ENCODE assay signal across 36 cellular contexts in the genomic region with DNA sequence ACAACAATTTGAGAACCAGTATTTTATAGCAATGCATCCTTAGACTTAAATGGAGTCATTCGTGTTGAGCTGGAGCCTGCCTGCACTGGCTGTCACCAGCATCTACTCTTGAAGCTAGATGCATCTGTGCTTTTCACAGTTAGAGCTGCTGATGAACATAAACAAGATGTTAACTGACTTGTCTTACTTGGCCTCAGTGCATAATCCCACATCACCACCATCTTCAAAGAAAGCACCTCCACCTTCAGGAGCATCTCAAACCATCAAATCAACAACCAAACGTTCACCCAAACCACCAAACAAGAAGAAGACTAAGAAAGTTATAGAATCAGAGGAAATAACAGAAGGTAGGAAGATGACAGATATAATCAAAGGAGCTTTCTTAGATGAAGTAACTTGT. TPM values are rescaled to one million over a fixed set of nuclear protein-coding genes. Genes with fewer than 3 reads are reported as not detected.
DNase-seq lines count a peak whose midpoint lies in the region.
"Had no signal": no experiment of that assay in that cellular context is flagged by ENCODE, and none has a peak within 500 bp of the region (broad histone marks: within the 10 kb centered on the region; RNA-seq: fewer than 3 reads in every experiment).

No MANE protein-coding gene starts in this region.

- peak overlapping the region; percentile 95 for H3K27ac Mint-ChIP-seq in activated naive CD4-positive, alpha-beta T cell treated with anti-CD3 and anti-CD28 coated beads, Interleukin-2, amount 10 ng/mL, durations not matched to agents 7 days and 5 days
- peak overlapping the region; percentile 81 for H3K27ac Mint-ChIP-seq in activated T-helper 2 cell treated with anti-CD3 and anti-CD28 coated beads, Interferon-gamma antibody, Interleukin-2, Interleukin-4, amounts not matched to agents 10 μg/mL and 5 μg/mL and 100 μg/mL, durations not matched to agents 14 hours and 24 hours and 36 hours
- H3K27ac Mint-ChIP-seq: B cell, mesothelial cell of epicardium, progenitor cell of endocrine pancreas had no signal

- no peaks in the 10 kb centered on the region for H3K9me3 Mint-ChIP-seq in activated naive CD4-positive, alpha-beta T cell treated with anti-CD3 and anti-CD28 coated beads, Interleukin-2, amount 10 ng/mL, durations not matched to agents 7 days and 5 days
- no peaks in the 10 kb centered on the region for H3K9me3 Mint-ChIP-seq in activated T-helper 2 cell treated with anti-CD3 and anti-CD28 coated beads, Interferon-gamma antibody, Interleukin-2, Interleukin-4, amounts not matched to agents 10 μg/mL and 5 μg/mL and 100 μg/mL, durations not matched to agents 14 hours and 24 hours and 36 hours
- H3K9me3 Mint-ChIP-seq: mesothelial cell of epicardium, naive B cell had no signal

- H3K9ac ChIP-seq in SK-N-MC (ENCODE audit: insufficient read length), result no peak overlapping the region
- H3K9ac ChIP-seq: KMS-11 had no signal

- no peak for DNase-seq in activated naive CD4-positive, alpha-beta T cell treated with anti-CD3 and anti-CD28 coated beads, Interleukin-2, amount 10 ng/mL, durations not matched to agents 7 days and 5 days
- DNase-seq in activated naive CD4-positive, alpha-beta T cell treated with Interleukin-2 at 50 U/mL for 16 hours, result no peak
- no peak for DNase-seq in SK-N-MC (ENCODE audit: low read depth, low spot score)
- DNase-seq in activated T-helper 2 cell treated with anti-CD3 and anti-CD28 coated beads, Interferon-gamma antibody, Interleukin-2, Interleukin-4, amounts not matched to agents 10 μg/mL and 5 μg/mL and 100 μg/mL, durations not matched to agents 14 hours and 24 hours and 36 hours (ENCODE audit: low spot score), result no peak
- DNase-seq in DMS153 treated with DMSO at 0.1 percent for 48 hours (lab: John Stamatoyannopoulos, UW; ENCODE audit: unreplicated experiment), result no peak
- DNase-seq in mucosa of gallbladder (ENCODE audit: low spot score), result no peak
- DNase-seq in NCI-H446 (lab: John Stamatoyannopoulos, UW), result no peak
- DNase-seq: ACHN; activated CD4-positive, alpha-beta T cell treated with anti-CD3 and anti-CD28 coated beads for 48 hours; activated CD8-positive, alpha-beta memory T cell treated with anti-CD3 and anti-CD28 coated beads, Interleukin-2, amount 50 U/mL, for 4 hours; activated gamma-delta T cell; anterior cingulate cortex; COR-L47; effector CD8-positive, alpha-beta T cell; naive B cell; NCI-H1417; NCI-H2081 treated with DMSO at 0.1 percent for 48 hours; NCI-H2227 treated with DMSO at 0.1 percent for 48 hours; NCI-H69; nucleus accumbens; PC-3; right lobe of liver; spleen; stimulated activated CD4-positive, alpha-beta T cell treated with anti-CD3 and anti-CD28 coated beads, Interleukin-2, amount 100 ng/mL, for 24 hours; stimulated activated CD8-positive, alpha-beta memory T cell treated with anti-CD3 and anti-CD28 coated beads, Interleukin-4, amount 100 ng/mL, for 48 hours; stimulated activated naive CD8-positive, alpha-beta T cell treated with anti-CD3 and anti-CD28 coated beads, Interleukin-15, amount 100 ng/mL, for 72 hours; thyroid gland; uterus had no signal

- H3K4me1 Mint-ChIP-seq in activated naive CD4-positive, alpha-beta T cell treated with anti-CD3 and anti-CD28 coated beads, Interleukin-2, amount 10 ng/mL, durations not matched to agents 7 days and 5 days, result peaks cover 74% of the 10 kb centered on the region
- H3K4me1 Mint-ChIP-seq in activated T-helper 2 cell treated with anti-CD3 and anti-CD28 coated beads, Interferon-gamma antibody, Interleukin-2, Interleukin-4, amounts not matched to agents 10 μg/mL and 5 μg/mL and 100 μg/mL, durations not matched to agents 14 hours and 24 hours and 36 hours (ENCODE audit: low read depth), result peaks cover 52% of the 10 kb centered on the region
- H3K4me1 Mint-ChIP-seq: mesothelial cell of epicardium had no signal

- no peak overlapping the region for H3K4me3 ChIP-seq in SK-N-MC
- H3K4me3 ChIP-seq: gastroesophageal sphincter, HAP-1, right lobe of liver, spleen, thyroid gland, uterus had no signal

- peaks cover 17% of the 10 kb centered on the region for H3K36me3 Mint-ChIP-seq in activated naive CD4-positive, alpha-beta T cell treated with anti-CD3 and anti-CD28 coated beads, Interleukin-2, amount 10 ng/mL, durations not matched to agents 7 days and 5 days
- H3K36me3 Mint-ChIP-seq in activated T-helper 2 cell treated with anti-CD3 and anti-CD28 coated beads, Interferon-gamma antibody, Interleukin-2, Interleukin-4, amounts not matched to agents 10 μg/mL and 5 μg/mL and 100 μg/mL, durations not matched to agents 14 hours and 24 hours and 36 hours (ENCODE audit: low read depth), result peaks cover 4% of the 10 kb centered on the region
- H3K36me3 Mint-ChIP-seq: mesothelial cell of epicardium, naive B cell had no signal

- H3K27me3 Mint-ChIP-seq in activated naive CD4-positive, alpha-beta T cell treated with anti-CD3 and anti-CD28 coated beads, Interleukin-2, amount 10 ng/mL, durations not matched to agents 7 days and 5 days, result no peaks in the 10 kb centered on the region
- H3K27me3 Mint-ChIP-seq in activated T-helper 2 cell treated with anti-CD3 and anti-CD28 coated beads, Interferon-gamma antibody, Interleukin-2, Interleukin-4, amounts not matched to agents 10 μg/mL and 5 μg/mL and 100 μg/mL, durations not matched to agents 14 hours and 24 hours and 36 hours (ENCODE audit: low read depth), result no peaks in the 10 kb centered on the region
- H3K27me3 Mint-ChIP-seq: B cell; naive B cell; progenitor cell of endocrine pancreas; stimulated activated naive CD8-positive, alpha-beta T cell treated with anti-CD3 and anti-CD28 coated beads, Interleukin-15, amount 100 ng/mL, for 72 hours had no signal

- peaks cover 1% of the 10 kb centered on the region; the same call in 1 of the 2 replicates for H3K36me3 ChIP-seq in SK-N-MC (ENCODE audit: insufficient read depth, low read length)
- H3K36me3 ChIP-seq: gastroesophageal sphincter, HAP-1, spleen, thyroid gland, uterus had no signal

- peak overlapping the region; percentile 20 for H3K4me3 Mint-ChIP-seq in activated naive CD4-positive, alpha-beta T cell treated with anti-CD3 and anti-CD28 coated beads, Interleukin-2, amount 10 ng/mL, durations not matched to agents 7 days and 5 days
- H3K4me3 Mint-ChIP-seq in activated T-helper 2 cell treated with anti-CD3 and anti-CD28 coated beads, Interferon-gamma antibody, Interleukin-2, Interleukin-4, amounts not matched to agents 10 μg/mL and 5 μg/mL and 100 μg/mL, durations not matched to agents 14 hours and 24 hours and 36 hours (ENCODE audit: low read depth), result no peak overlapping the region
- H3K4me3 Mint-ChIP-seq: B cell; mesothelial cell of epicardium; naive B cell; stimulated activated naive CD8-positive, alpha-beta T cell treated with anti-CD3 and anti-CD28 coated beads, Interleukin-15, amount 100 ng/mL, for 72 hours had no signal

- intact Hi-C loops in activated T-helper 2 cell treated with anti-CD3 and anti-CD28 coated beads, Interferon-gamma antibody, Interleukin-2, Interleukin-4, amounts not matched to agents 10 μg/mL and 5 μg/mL and 100 μg/mL, durations not matched to agents 14 hours and 24 hours and 36 hours (cut with micrococcal nuclease), result loop anchor here (1.0 to 10.0 kb wide), 5 partner anchors 14 to 739 kb away; a partner anchor contains a TSS

- no peaks in the 10 kb centered on the region for H3K9me3 ChIP-seq in SK-N-MC (ENCODE audit: low read depth, low read length)
- H3K9me3 ChIP-seq: gastroesophageal sphincter, HAP-1, right lobe of liver, spleen, thyroid gland, uterus had no signal

- CTCF ChIA-PET in activated naive CD4-positive, alpha-beta T cell treated with anti-CD3 and anti-CD28 coated beads, Interleukin-2, amount 10 ng/mL, durations not matched to agents 7 days and 5 days (lab: Charles Lee), result interaction anchor here (1.0 to 6.2 kb wide), 10 partner anchors 8 to 71 kb away, joined by 3 to 58 read pairs (median 8); a partner anchor contains a TSS

- 0 out of 2 replicates have a peak overlapping the region, but pooled peaks have one; percentile 51 for H3K27ac ChIP-seq in SK-N-MC
- H3K27ac ChIP-seq: gastroesophageal sphincter, KMS-11, right lobe of liver, thyroid gland, uterus had no signal

RNA-seq across cellular contexts. Expression of a gene that starts 7.8 kb away (rescaled TPM):
- 0.78 and 1.1 TPM in 2 replicates for total RNA-seq in activated T-helper 2 cell treated with anti-CD3 and anti-CD28 coated beads, Interferon-gamma antibody, Interleukin-2, Interleukin-4, amounts not matched to agents 10 μg/mL and 5 μg/mL and 100 μg/mL, durations not matched to agents 14 hours and 24 hours and 36 hours
- total RNA-seq in mucosa of gallbladder, result 0.20 TPM
- total RNA-seq: bronchial epithelial cell, kidney epithelial cell, PC-3, progenitor cell of endocrine pancreas had no signal
